In the genomic region with DNA sequence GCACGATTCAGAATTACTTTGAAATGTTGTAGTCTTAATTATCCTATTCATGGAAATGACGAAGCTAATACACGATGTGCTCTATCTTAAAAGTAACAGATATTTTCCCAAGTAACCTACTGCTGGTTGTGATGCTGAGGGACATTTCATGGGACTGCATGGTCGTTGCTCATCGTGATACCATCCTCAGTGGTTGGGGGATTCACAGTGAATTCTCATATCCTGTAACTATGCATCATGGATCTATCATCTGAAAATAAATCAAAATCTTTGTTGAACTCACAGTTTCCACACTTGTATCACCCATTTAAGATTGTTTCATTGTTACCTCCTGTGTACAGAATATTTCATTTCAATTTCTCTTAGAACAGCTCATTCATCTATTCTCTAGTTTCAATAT, we compare ENCODE assay signal across 18 cellular contexts.
DNase-seq lines count a peak whose midpoint lies in the region; ATAC-seq and TF ChIP-seq lines count a peak whose summit lies in the region.
"Had no signal": no experiment of that assay in that cellular context is flagged by ENCODE, and none has a peak within 500 bp of the region (broad histone marks: within the 10 kb centered on the region; RNA-seq: fewer than 3 reads in every experiment).

No MANE protein-coding gene starts in this region.

- no peak for TF ChIP-seq RAD21 in IMR-90 (IDR thresholded peaks at IDR 0.05; ENCODE audit: low read length)

- H2BK120ac ChIP-seq in IMR-90 (ENCODE audit: low read depth, low read length) = no peak overlapping the region

- H3K9me3 ChIP-seq in IMR-90 (ENCODE audit: control insufficient read depth, insufficient read depth, low read length) = no peaks in the 10 kb centered on the region
- no peaks in the 10 kb centered on the region for H3K9me3 ChIP-seq in HAP-1
- H3K9me3 ChIP-seq: A549, BE2C, MG63, Peyer's patch had no signal

- peak overlapping the region; percentile 10 for H3K27ac Mint-ChIP-seq in activated CD4-positive, alpha-beta memory T cell treated with anti-CD3 and anti-CD28 coated beads for 36 hours
- no peak overlapping the region for H3K27ac Mint-ChIP-seq in activated CD4-positive, alpha-beta memory T cell treated with anti-CD3 and anti-CD28 coated beads, Interleukin-2, amount 10 ng/mL, durations not matched to agents 7 days and 5 days
- H3K27ac Mint-ChIP-seq in activated naive CD4-positive, alpha-beta T cell treated with anti-CD3 and anti-CD28 coated beads, Interleukin-2, amount 50 U/mL, for 72 hours = no peak overlapping the region
- peak overlapping the region; percentile 13 for H3K27ac Mint-ChIP-seq in stimulated activated naive CD8-positive, alpha-beta T cell treated with anti-CD3 and anti-CD28 coated beads, Interleukin-15, Interleukin-2, amounts not matched to agents 100 ng/mL and 50 ng/mL, for 24 hours
- H3K27ac Mint-ChIP-seq: H9 had no signal

- H4K8ac ChIP-seq in IMR-90 (ENCODE audit: low read depth in 2 of 2, low read length in 2 of 2) = no peak overlapping the region

- H3K9ac ChIP-seq in IMR-90 (ENCODE audit: low read depth, low read length) = no peak overlapping the region

- no peaks in the 10 kb centered on the region; the same call in 1 of the 2 replicates for H3K36me3 ChIP-seq in IMR-90 (ENCODE audit: control insufficient read depth, insufficient read depth, low read length)
- H3K36me3 ChIP-seq in HAP-1 (replicated peaks) = peaks cover 3% of the 10 kb centered on the region; the same call in 1 of the 2 replicates

- no peak overlapping the region for H3K56ac ChIP-seq in IMR-90 (ENCODE audit: extremely low read depth, insufficient read depth, low read length)

- H3K27me3 ChIP-seq in IMR-90 (ENCODE audit: control insufficient read depth, insufficient read depth, low read length) = no peaks in the 10 kb centered on the region
- H3K27me3 ChIP-seq in HAP-1 (ENCODE audit: low read depth) = no peaks in the 10 kb centered on the region
- H3K27me3 ChIP-seq: BE2C, MG63, Peyer's patch had no signal

- H4K5ac ChIP-seq in IMR-90 (ENCODE audit: low read depth, low read length) = no peak overlapping the region

- H3K27me3 Mint-ChIP-seq in activated CD4-positive, alpha-beta memory T cell treated with anti-CD3 and anti-CD28 coated beads for 36 hours = no peaks in the 10 kb centered on the region
- H3K27me3 Mint-ChIP-seq in activated CD4-positive, alpha-beta memory T cell treated with anti-CD3 and anti-CD28 coated beads, Interleukin-2, amount 10 ng/mL, durations not matched to agents 7 days and 5 days = no peaks in the 10 kb centered on the region
- H3K27me3 Mint-ChIP-seq in stimulated activated naive CD8-positive, alpha-beta T cell treated with anti-CD3 and anti-CD28 coated beads, Interleukin-15, Interleukin-2, amounts not matched to agents 100 ng/mL and 50 ng/mL, for 24 hours = no peaks in the 10 kb centered on the region

- H4K20me1 ChIP-seq in IMR-90 (ENCODE audit: insufficient read depth, low read length) = no peaks in the 10 kb centered on the region

- H3K36me3 Mint-ChIP-seq in activated CD4-positive, alpha-beta memory T cell treated with anti-CD3 and anti-CD28 coated beads for 36 hours = peaks cover 26% of the 10 kb centered on the region
- peaks cover 27% of the 10 kb centered on the region for H3K36me3 Mint-ChIP-seq in activated CD4-positive, alpha-beta memory T cell treated with anti-CD3 and anti-CD28 coated beads, Interleukin-2, amount 10 ng/mL, durations not matched to agents 7 days and 5 days (ENCODE audit: low read depth)
- H3K36me3 Mint-ChIP-seq in activated naive CD4-positive, alpha-beta T cell treated with anti-CD3 and anti-CD28 coated beads, Interleukin-2, amount 50 U/mL, for 72 hours = peaks cover 4 to 7% of the 10 kb centered on the region in 2 donors
- peaks cover 65% of the 10 kb centered on the region for H3K36me3 Mint-ChIP-seq in stimulated activated naive CD8-positive, alpha-beta T cell treated with anti-CD3 and anti-CD28 coated beads, Interleukin-15, Interleukin-2, amounts not matched to agents 100 ng/mL and 50 ng/mL, for 24 hours (ENCODE audit: low read depth)

- POLR2A ChIA-PET in activated CD4-positive, alpha-beta memory T cell treated with anti-CD3 and anti-CD28 coated beads for 36 hours (lab: Charles Lee) = interaction anchor here (1.5 kb wide), 1 partner anchor 57 kb away, joined by 3 read pairs; no protein-coding TSS in a partner anchor
- POLR2A ChIA-PET in activated CD4-positive, alpha-beta memory T cell treated with anti-CD3 and anti-CD28 coated beads, Interleukin-2, amount 10 ng/mL, durations not matched to agents 7 days and 5 days (lab: Charles Lee) = no interaction called here
- POLR2A ChIA-PET in IMR-90 (lab: Charles Lee; ENCODE audit: unreplicated experiment) = no interaction called here

- H3K4me3 ChIP-seq in IMR-90 (ENCODE audit: insufficient read depth, low read depth, low read length) (no peak overlapping the region), HAP-1 (no peak overlapping the region)
- H3K4me3 ChIP-seq: A549, MG63, Peyer's patch had no signal

- no peak overlapping the region for H3K4me3 Mint-ChIP-seq in activated CD4-positive, alpha-beta memory T cell treated with anti-CD3 and anti-CD28 coated beads for 36 hours
- H3K4me3 Mint-ChIP-seq in activated CD4-positive, alpha-beta memory T cell treated with anti-CD3 and anti-CD28 coated beads, Interleukin-2, amount 10 ng/mL, durations not matched to agents 7 days and 5 days = no peak overlapping the region
- no peak overlapping the region for H3K4me3 Mint-ChIP-seq in stimulated activated naive CD8-positive, alpha-beta T cell treated with anti-CD3 and anti-CD28 coated beads, Interleukin-15, Interleukin-2, amounts not matched to agents 100 ng/mL and 50 ng/mL, for 24 hours
- H3K4me3 Mint-ChIP-seq: H9 had no signal

- H3K18ac ChIP-seq in IMR-90 (ENCODE audit: low read depth, low read length) = no peak overlapping the region

- H3K4me1 ChIP-seq in IMR-90 (ENCODE audit: control insufficient read depth, insufficient read depth, low read length) = 0 out of 2 replicates have a peak, but pooled peaks cover 2% of the 10 kb centered on the region
- peaks cover 2% of the 10 kb centered on the region; the same call in 1 of the 2 replicates for H3K4me1 ChIP-seq in HAP-1
- H3K4me1 ChIP-seq: BE2C, Peyer's patch had no signal

- no peak overlapping the region for H2AK9ac ChIP-seq in IMR-90 (replicated peaks; ENCODE audit: low read depth, low read length, poor library complexity)

- H2BK20ac ChIP-seq in IMR-90 (ENCODE audit: low read depth, low read length) = no peak overlapping the region

- intact Hi-C loops in activated CD4-positive, alpha-beta memory T cell treated with anti-CD3 and anti-CD28 coated beads for 36 hours (cut with micrococcal nuclease) = no loop called here
- intact Hi-C loops in IMR-90 (cut with micrococcal nuclease) = no loop called here

- dilution Hi-C loops in IMR-90 (cut with HindIII; ENCODE audit: low sequenced_read_pairs, unreplicated experiment) = no loop called here

- no TSS peak for BruUV-seq in IMR-90 (replicated peaks; lab: Mats Ljungman, UMichigan)

- TF ChIP-seq POLR2A in IMR-90 (IDR thresholded peaks at IDR 0.05; ENCODE audit: low read depth, low read length) = no peak

- H3K9me3 Mint-ChIP-seq in activated CD4-positive, alpha-beta memory T cell treated with anti-CD3 and anti-CD28 coated beads for 36 hours = no peaks in the 10 kb centered on the region
- H3K9me3 Mint-ChIP-seq in activated CD4-positive, alpha-beta memory T cell treated with anti-CD3 and anti-CD28 coated beads, Interleukin-2, amount 10 ng/mL, durations not matched to agents 7 days and 5 days = no peaks in the 10 kb centered on the region
- H3K9me3 Mint-ChIP-seq in activated naive CD4-positive, alpha-beta T cell treated with anti-CD3 and anti-CD28 coated beads, Interleukin-2, amount 50 U/mL, for 72 hours = no peaks in the 10 kb centered on the region
- no peaks in the 10 kb centered on the region for H3K9me3 Mint-ChIP-seq in stimulated activated naive CD8-positive, alpha-beta T cell treated with anti-CD3 and anti-CD28 coated beads, Interleukin-15, Interleukin-2, amounts not matched to agents 100 ng/mL and 50 ng/mL, for 24 hours
- H3K9me3 Mint-ChIP-seq: H9 had no signal

- H3K14ac ChIP-seq in IMR-90 (replicated peaks; ENCODE audit: low read depth, low read length) = no peak overlapping the region

- no peak overlapping the region for H3K4ac ChIP-seq in IMR-90 (ENCODE audit: low read depth, low read length)

- peak; percentile 90 to 92 for ATAC-seq in activated naive CD4-positive, alpha-beta T cell treated with anti-CD3 and anti-CD28 coated beads, Interleukin-2, amount 50 U/mL, for 72 hours
- no peak for ATAC-seq in IMR-90 (ENCODE audit: low read depth)
- ATAC-seq: A549 had no signal

- TF ChIP-seq CTCF in IMR-90 (conservative IDR thresholded peaks at IDR 0.05; ENCODE audit: low read depth, low read length) = no peak

- peak; percentile 19 for DNase-seq in activated CD4-positive, alpha-beta memory T cell treated with anti-CD3 and anti-CD28 coated beads for 36 hours
- DNase-seq in activated CD4-positive, alpha-beta memory T cell treated with anti-CD3 and anti-CD28 coated beads, Interleukin-2, amount 10 ng/mL, durations not matched to agents 7 days and 5 days = no peak
- DNase-seq in activated naive CD4-positive, alpha-beta T cell treated with anti-CD3 and anti-CD28 coated beads, Interleukin-2, amount 50 U/mL, for 72 hours (ENCODE audit: low spot score in 2 of 2) = no peak
- no peak for DNase-seq in activated naive CD4-positive, alpha-beta T cell treated with anti-CD3 and anti-CD28 coated beads, Interleukin-2, amount 50 U/mL, for 16 hours
- DNase-seq in IMR-90 = peak; percentile 15
- no peak for DNase-seq in HAP-1 (ENCODE audit: low spot score in 2 of 2)
- DNase-seq: BE2C, DMS79, H9, MG63, NCI-H1417, NCI-H1694 treated with DMSO at 0.1 percent for 48 hours, NCI-H2081 treated with DMSO at 0.1 percent for 48 hours, NCI-H2171 treated with DMSO at 0.1 percent for 48 hours, NCI-H524 treated with DMSO at 0.1 percent for 48 hours, Peyer's patch had no signal

- no peak overlapping the region for H4K91ac ChIP-seq in IMR-90 (ENCODE audit: insufficient read depth, low read depth, low read length)

- peaks cover 7% of the 10 kb centered on the region for H3K4me1 Mint-ChIP-seq in activated CD4-positive, alpha-beta memory T cell treated with anti-CD3 and anti-CD28 coated beads for 36 hours (ENCODE audit: low read depth)
- H3K4me1 Mint-ChIP-seq in activated CD4-positive, alpha-beta memory T cell treated with anti-CD3 and anti-CD28 coated beads, Interleukin-2, amount 10 ng/mL, durations not matched to agents 7 days and 5 days = peaks cover 2% of the 10 kb centered on the region
- peaks cover 9% of the 10 kb centered on the region for H3K4me1 Mint-ChIP-seq in stimulated activated naive CD8-positive, alpha-beta T cell treated with anti-CD3 and anti-CD28 coated beads, Interleukin-15, Interleukin-2, amounts not matched to agents 100 ng/mL and 50 ng/mL, for 24 hours (ENCODE audit: low read depth)

- in situ Hi-C loops in IMR-90 (cut with MboI; ENCODE audit: low sequenced_read_pairs) = no loop called here
- in situ Hi-C loops in HAP-1 (cut with MboI; ENCODE audit: low sequenced_read_pairs) = no loop called here

- no peak overlapping the region for H3K23ac ChIP-seq in IMR-90 (ENCODE audit: low read depth, low read length)

- H3K9me1 ChIP-seq in IMR-90 (ENCODE audit: insufficient read depth, low read length) = 0 out of 2 replicates have a peak, but pooled peaks cover 5% of the 10 kb centered on the region

- H3K27ac ChIP-seq in IMR-90 (ENCODE audit: insufficient read depth, low read length) = no peak overlapping the region
- H3K27ac ChIP-seq: A549, Peyer's patch had no signal

- no peaks in the 10 kb centered on the region for H3K79me1 ChIP-seq in IMR-90 (ENCODE audit: low read depth in 1 of 2, low read length in 2 of 2)

- no peak overlapping the region for H3K4me2 ChIP-seq in IMR-90 (ENCODE audit: low read depth, low read length)
- H3K4me2 ChIP-seq: A549 had no signal

- H2BK5ac ChIP-seq in IMR-90 (ENCODE audit: low read depth, low read length, poor library complexity, severe bottlenecking) = no peak overlapping the region

- WGBS in IMR-90 (ENCODE audit: extremely low coverage in 2 of 2, insufficient read length in 1 of 2), 2 experiments = no CpG with 5 or more reads among the region's 5 CpGs

- CTCF ChIA-PET in activated CD4-positive, alpha-beta memory T cell treated with anti-CD3 and anti-CD28 coated beads for 36 hours (lab: Charles Lee) = interaction anchor here (1.2 kb wide), 1 partner anchor 656 kb away, joined by 3 read pairs; no protein-coding TSS in a partner anchor
- CTCF ChIA-PET in activated CD4-positive, alpha-beta memory T cell treated with anti-CD3 and anti-CD28 coated beads, Interleukin-2, amount 10 ng/mL, durations not matched to agents 7 days and 5 days (lab: Charles Lee) = interaction anchor here (0.9 kb wide), 1 partner anchor 638 kb away, joined by 5 read pairs; no protein-coding TSS in a partner anchor
- CTCF ChIA-PET in IMR-90 (lab: Yijun Ruan, JAX) = interaction anchor here (0.8 kb wide), 1 partner anchor 37 kb away, joined by 3 read pairs; no protein-coding TSS in a partner anchor

- no peak overlapping the region for H2AFZ ChIP-seq in IMR-90 (replicated peaks; ENCODE audit: low read length, poor library complexity)

- no peak overlapping the region for H2AK5ac ChIP-seq in IMR-90 (ENCODE audit: low read depth, low read length)

- no peak overlapping the region for H2BK15ac ChIP-seq in IMR-90 (ENCODE audit: low read depth, low read length)

Comparison
In these comparisons a context has a peak if more than half of its experiments do, and no peak if none do; other contexts are left out.
1. DNase-seq: peak in activated CD4-positive, alpha-beta memory T cell treated with anti-CD3 and anti-CD28 coated beads for 36 hours (single experiment) and IMR-90 (single experiment); none in activated CD4-positive, alpha-beta memory T cell treated with anti-CD3 and anti-CD28 coated beads, Interleukin-2, amount 10 ng/mL, durations not matched to agents 7 days and 5 days (single experiment), activated naive CD4-positive, alpha-beta T cell treated with anti-CD3 and anti-CD28 coated beads, Interleukin-2, amount 50 U/mL, for 72 hours (0 of 2), activated naive CD4-positive, alpha-beta T cell treated with anti-CD3 and anti-CD28 coated beads, Interleukin-2, amount 50 U/mL, for 16 hours (single experiment) and HAP-1 (0 of 2).
2. H3K27ac Mint-ChIP-seq: peak in activated CD4-positive, alpha-beta memory T cell treated with anti-CD3 and anti-CD28 coated beads for 36 hours (single experiment) and stimulated activated naive CD8-positive, alpha-beta T cell treated with anti-CD3 and anti-CD28 coated beads, Interleukin-15, Interleukin-2, amounts not matched to agents 100 ng/mL and 50 ng/mL, for 24 hours (single experiment); none in activated CD4-positive, alpha-beta memory T cell treated with anti-CD3 and anti-CD28 coated beads, Interleukin-2, amount 10 ng/mL, durations not matched to agents 7 days and 5 days (single experiment) and activated naive CD4-positive, alpha-beta T cell treated with anti-CD3 and anti-CD28 coated beads, Interleukin-2, amount 50 U/mL, for 72 hours (0 of 2).